Comparison of ENCODE assay signal across 2 cellular contexts in the genomic region with DNA sequence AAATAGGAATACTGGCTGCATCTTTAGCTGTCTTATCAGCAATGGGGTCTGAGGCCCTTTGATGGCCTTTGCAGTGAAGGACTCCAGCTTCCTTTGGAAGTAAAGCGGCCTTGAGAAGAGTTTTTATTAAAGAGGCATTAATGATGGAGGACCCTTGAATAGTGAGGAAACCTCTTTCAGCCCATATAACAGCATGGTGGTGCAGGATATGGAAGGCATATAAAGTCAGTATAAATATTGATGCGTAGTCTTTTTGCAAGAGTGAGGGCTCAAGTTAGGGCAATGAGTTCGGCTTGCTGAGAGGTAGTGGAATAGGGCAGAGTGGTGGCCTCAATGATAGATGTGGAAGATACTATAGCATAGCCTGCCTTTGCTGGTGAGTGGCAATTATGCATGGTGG.
TF ChIP-seq lines count a peak whose summit lies in the region.

No MANE protein-coding gene starts in this region.

TF ChIP-seq in HEK293, 187 proteins besides CTCF, POLR2A, EP300 and RAD21:
- TF ChIP-seq ZNF600 (tag by site-specific recombination; IDR thresholded peaks at IDR 0.05): peak; percentile 79

TF ChIP-seq in K562, 482 proteins besides CTCF, POLR2A, EP300 and RAD21:
- 0 out of 2 replicates have a peak, but pooled peaks have one; percentile 63 for TF ChIP-seq CBX5 (IDR thresholded peaks at IDR 0.05; ENCODE audit: borderline replicate concordance, low read depth)
- TF ChIP-seq CBX3 (IDR thresholded peaks at IDR 0.05; ENCODE audit: borderline replicate concordance in 1 of 2, low read length in 2 of 2): peak in 1 of 2 experiments; percentile 72; a peak in 2 of 3 replicates
TF ChIP-seq in K562: peak in this region for 2; not testable (repeated sequence) for 480.
